ENCODE assay signal across 8 cellular contexts in the genomic region with DNA sequence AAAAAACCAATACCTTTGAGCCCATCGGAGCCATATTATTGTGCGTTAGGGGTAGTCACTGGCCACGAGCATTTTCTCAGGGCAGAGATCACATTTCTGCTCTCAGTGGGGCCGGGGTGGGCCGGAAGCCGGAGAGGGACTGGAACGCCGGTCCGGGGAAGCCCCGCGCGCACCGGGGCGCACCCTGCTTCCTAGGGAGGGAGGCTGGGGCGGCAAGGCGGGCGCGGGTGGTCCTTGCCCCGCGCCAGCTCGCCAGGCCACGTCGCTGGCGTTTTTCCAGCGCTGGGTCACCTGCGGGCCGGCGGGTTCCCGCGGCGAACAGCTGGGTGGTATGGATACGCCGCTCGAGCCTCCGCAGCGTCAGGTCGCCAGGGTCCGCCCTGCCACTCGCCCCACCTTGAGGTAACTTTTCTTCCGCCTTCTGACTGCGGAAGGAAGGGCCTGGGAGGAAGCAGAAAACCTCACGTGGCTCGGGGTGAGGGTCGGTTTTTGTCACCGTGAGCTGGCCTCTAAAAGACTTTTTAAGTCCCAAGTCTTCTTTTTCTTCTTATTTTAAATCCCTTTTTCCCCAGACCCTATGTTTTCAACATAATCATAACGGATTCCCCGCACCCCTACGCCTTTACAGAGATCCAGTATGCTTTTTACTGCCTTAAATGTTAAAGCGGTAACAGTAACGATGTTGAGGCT. TPM values are rescaled to one million over a fixed set of nuclear protein-coding genes. Genes with fewer than 3 reads are reported as not detected.
DNase-seq lines count a peak whose midpoint lies in the region; ATAC-seq and TF ChIP-seq lines count a peak whose summit lies in the region.

No MANE protein-coding gene starts in this region.

- H3K27me3 ChIP-seq in GM23338 (ENCODE audit: insufficient read depth): no peaks in the 10 kb centered on the region
- H3K27me3 ChIP-seq in Loucy (ENCODE audit: insufficient read depth, low read length, poor library complexity, severe bottlenecking): peaks cover 17% of the 10 kb centered on the region
- no peaks in the 10 kb centered on the region for H3K27me3 ChIP-seq in colonic mucosa
- H3K27me3 ChIP-seq in lung (ENCODE audit: control insufficient read depth, insufficient read depth): no peaks in the 10 kb centered on the region

- peak overlapping the region; percentile 98 for H3K4me3 Mint-ChIP-seq in GM23338

- peak overlapping the region; percentile 98 for H3K27ac ChIP-seq in GM23338 (ENCODE audit: low read depth)
- H3K27ac ChIP-seq in colonic mucosa: peak overlapping the region; percentile 99
- H3K27ac ChIP-seq in lung (ENCODE audit: low read depth in 1 of 2, low read length in 1 of 2): peak overlapping the region; percentile 92 to 97

- H3K4me1 ChIP-seq in ES-I3 (ENCODE audit: insufficient read depth, low read length) (no peaks in the 10 kb centered on the region), GM23338 (ENCODE audit: insufficient read depth) (peaks cover 11% of the 10 kb centered on the region; the same call in 1 of the 2 replicates), Loucy (ENCODE audit: insufficient read depth, low read length, poor library complexity, severe bottlenecking) (peaks cover 24% of the 10 kb centered on the region), colonic mucosa (peaks cover 3% of the 10 kb centered on the region), lung (ENCODE audit: control insufficient read depth in 2 of 2, insufficient read depth in 2 of 2, low read length in 2 of 2) (peaks cover 0 to 2% of the 10 kb centered on the region in 2 donors)

- H3K9ac ChIP-seq in ES-I3 (ENCODE audit: low read depth, low read length): peak overlapping the region; percentile 96
- peak overlapping the region; percentile 100 for H3K9ac ChIP-seq in Loucy (ENCODE audit: low read depth, low read length, poor library complexity, severe bottlenecking)
- peak overlapping the region; percentile 85 to 89 for H3K9ac ChIP-seq in colonic mucosa (ENCODE audit: low read depth in 2 of 2, low read length in 2 of 2)

- H3K27ac Mint-ChIP-seq in GM23338: peak overlapping the region; percentile 84; the same call in 1 of the 2 replicates

- peaks cover 22% of the 10 kb centered on the region for H3K9me3 Mint-ChIP-seq in GM23338

- H3K4me2 ChIP-seq in GM23338 (peak overlapping the region; percentile 76), Loucy (ENCODE audit: low read depth, low read length, poor library complexity, severe bottlenecking) (peak overlapping the region; percentile 87)

- H3K79me2 ChIP-seq in GM23338 (replicated peaks; ENCODE audit: insufficient read depth) (peaks cover 29% of the 10 kb centered on the region), Loucy (ENCODE audit: insufficient read depth, low read length) (peaks cover 43% of the 10 kb centered on the region)

- peaks cover 10% of the 10 kb centered on the region for H3K4me1 Mint-ChIP-seq in GM23338

- intact Hi-C loops in colonic mucosa (cut with DNase I): loop anchor here (5.0 kb wide), 1 partner anchor 61 kb away; a partner anchor contains a TSS

- H3F3A ChIP-seq in GM23338 (replicated peaks; ENCODE audit: low read depth) (peaks cover 29% of the 10 kb centered on the region), Loucy (ENCODE audit: low read depth) (peaks cover 3% of the 10 kb centered on the region; the same call in 1 of the 2 replicates)

- peaks cover 28% of the 10 kb centered on the region for H3K36me3 Mint-ChIP-seq in GM23338 (ENCODE audit: low read depth)

- H3K36me3 ChIP-seq in ES-I3 (ENCODE audit: insufficient read depth, low read length): peaks cover 21% of the 10 kb centered on the region
- peaks cover 21% of the 10 kb centered on the region for H3K36me3 ChIP-seq in GM23338 (ENCODE audit: insufficient read depth)
- H3K36me3 ChIP-seq in Loucy (ENCODE audit: insufficient read depth, low read length): peaks cover 20% of the 10 kb centered on the region
- no peaks in the 10 kb centered on the region for H3K36me3 ChIP-seq in colonic mucosa
- H3K36me3 ChIP-seq in lung (ENCODE audit: control insufficient read depth in 2 of 2, insufficient read depth in 2 of 2, low read length in 2 of 2): peaks cover 0 to 6% of the 10 kb centered on the region in 2 donors

- H3K9me2 ChIP-seq in GM23338 (ENCODE audit: insufficient read depth) (no peaks in the 10 kb centered on the region), Loucy (replicated peaks; ENCODE audit: low read depth, low read length) (no peaks in the 10 kb centered on the region)

- H3K27me3 Mint-ChIP-seq in GM23338 (ENCODE audit: insufficient read depth, low read depth, poor library complexity): peaks cover 38% of the 10 kb centered on the region

- DNase-seq in GM23338 (ENCODE audit: low spot score): peak; percentile 76
- peak; percentile 81 for DNase-seq in activated CD4-positive, CD25-positive, alpha-beta regulatory T cell treated with anti-CD3 and anti-CD28 coated beads, Interleukin-2, amount 50 U/mL, for 72 hours
- peak; percentile 85 for DNase-seq in colonic mucosa
- DNase-seq in lung (ENCODE audit: low spot score): peak; percentile 78
- peak; percentile 72 for DNase-seq in stimulated activated CD8-positive, alpha-beta memory T cell treated with anti-CD3 and anti-CD28 coated beads, Interleukin-12 subunit alpha, Interleukin-12 subunit beta, amount 100 ng/mL, for 4 hours (ENCODE audit: low read depth)
- no peak for DNase-seq in NCI-H446 treated with DMSO at 0.1 percent for 48 hours (lab: John Stamatoyannopoulos, UW)

- 4% methylated on average over 50 of the region's 50 CpGs for WGBS in lung, 2 donors

- H4K20me1 ChIP-seq in GM23338 (replicated peaks; ENCODE audit: insufficient read depth) (peaks cover 10% of the 10 kb centered on the region; the same call in 1 of the 2 replicates), Loucy (ENCODE audit: insufficient read depth, low read length, poor library complexity, severe bottlenecking) (peaks cover 22% of the 10 kb centered on the region)

- no peak for TF ChIP-seq CTCF in GM23338 (conservative IDR thresholded peaks at IDR 0.05; ENCODE audit: low read depth in 2 of 2)
- no peak for TF ChIP-seq CTCF in Loucy (conservative IDR thresholded peaks at IDR 0.05; ENCODE audit: low read length)
- no peak for TF ChIP-seq CTCF in colonic mucosa (IDR thresholded peaks at IDR 0.05)
- TF ChIP-seq CTCF in lung (IDR thresholded peaks at IDR 0.05; ENCODE audit: control extremely low read depth, extremely low read depth): no peak

- ATAC-seq in GM23338 (peak; percentile 20), lung (ENCODE audit: insufficient read depth, low FRiP score) (peak; percentile 28)

- H3K9me3 ChIP-seq in ES-I3 (ENCODE audit: control insufficient read depth, insufficient read depth, low read length) (no peaks in the 10 kb centered on the region), Loucy (ENCODE audit: insufficient read depth, low read depth, low read length) (no peaks in the 10 kb centered on the region), colonic mucosa (no peaks in the 10 kb centered on the region), lung (ENCODE audit: control insufficient read depth in 2 of 2, insufficient read depth in 1 of 2, low read length in 1 of 2) (no peaks in the 10 kb centered on the region)

- peak overlapping the region; percentile 45 for H3K4me3 ChIP-seq in GM23338
- peak overlapping the region; percentile 100 for H3K4me3 ChIP-seq in Loucy (ENCODE audit: low read length, poor library complexity, severe bottlenecking)
- H3K4me3 ChIP-seq in colonic mucosa: peak overlapping the region; percentile 76
- H3K4me3 ChIP-seq in lung: peak overlapping the region; percentile 86

- peak overlapping the region; percentile 72 for H2AFZ ChIP-seq in GM23338
- peak overlapping the region; percentile 95 for H2AFZ ChIP-seq in Loucy (ENCODE audit: low read length)

TF ChIP-seq in GM23338, 12 proteins besides CTCF, POLR2A, EP300 and RAD21:
- TF ChIP-seq ZNF331 (CRISPR knock-in tag; IDR thresholded peaks at IDR 0.05; ENCODE audit: low read depth) (no peak), STAT1 (IDR thresholded peaks at IDR 0.05; ENCODE audit: unreplicated experiment) (no peak), JUNB (IDR thresholded peaks at IDR 0.05; ENCODE audit: unreplicated experiment) (no peak), POLR2AphosphoS5 (IDR thresholded peaks at IDR 0.05; ENCODE audit: low read depth) (peak; percentile 45), CREB1 (CRISPR knock-in tag; IDR thresholded peaks at IDR 0.05; ENCODE audit: low read depth) (no peak)
- TF ChIP-seq, protein P1, sequence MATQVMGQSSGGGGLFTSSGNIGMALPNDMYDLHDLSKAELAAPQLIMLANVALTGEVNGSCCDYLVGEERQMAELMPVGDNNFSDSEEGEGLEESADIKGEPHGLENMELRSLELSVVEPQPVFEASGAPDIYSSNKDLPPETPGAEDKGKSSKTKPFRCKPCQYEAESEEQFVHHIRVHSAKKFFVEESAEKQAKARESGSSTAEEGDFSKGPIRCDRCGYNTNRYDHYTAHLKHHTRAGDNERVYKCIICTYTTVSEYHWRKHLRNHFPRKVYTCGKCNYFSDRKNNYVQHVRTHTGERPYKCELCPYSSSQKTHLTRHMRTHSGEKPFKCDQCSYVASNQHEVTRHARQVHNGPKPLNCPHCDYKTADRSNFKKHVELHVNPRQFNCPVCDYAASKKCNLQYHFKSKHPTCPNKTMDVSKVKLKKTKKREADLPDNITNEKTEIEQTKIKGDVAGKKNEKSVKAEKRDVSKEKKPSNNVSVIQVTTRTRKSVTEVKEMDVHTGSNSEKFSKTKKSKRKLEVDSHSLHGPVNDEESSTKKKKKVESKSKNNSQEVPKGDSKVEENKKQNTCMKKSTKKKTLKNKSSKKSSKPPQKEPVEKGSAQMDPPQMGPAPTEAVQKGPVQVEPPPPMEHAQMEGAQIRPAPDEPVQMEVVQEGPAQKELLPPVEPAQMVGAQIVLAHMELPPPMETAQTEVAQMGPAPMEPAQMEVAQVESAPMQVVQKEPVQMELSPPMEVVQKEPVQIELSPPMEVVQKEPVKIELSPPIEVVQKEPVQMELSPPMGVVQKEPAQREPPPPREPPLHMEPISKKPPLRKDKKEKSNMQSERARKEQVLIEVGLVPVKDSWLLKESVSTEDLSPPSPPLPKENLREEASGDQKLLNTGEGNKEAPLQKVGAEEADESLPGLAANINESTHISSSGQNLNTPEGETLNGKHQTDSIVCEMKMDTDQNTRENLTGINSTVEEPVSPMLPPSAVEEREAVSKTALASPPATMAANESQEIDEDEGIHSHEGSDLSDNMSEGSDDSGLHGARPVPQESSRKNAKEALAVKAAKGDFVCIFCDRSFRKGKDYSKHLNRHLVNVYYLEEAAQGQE (IDR thresholded peaks at IDR 0.05; ENCODE audit: unreplicated experiment): no peak

RNA-seq across cellular contexts. Expression of a gene that starts 2.7 kb away (rescaled TPM):
- 12,342 and 13,362 TPM in 2 replicates for total RNA-seq in GM23338 (2014; rRNA removed; shearing (Covaris generic))
- polyA plus RNA-seq in GM23338 (2016; fragmentation: Nextera tagmentation; extraction: Ambion mirVana) (7,677 and 8,712 TPM in 2 replicates), lung (1,000 to 10,000 TPM; 8,131 to 8,262 TPM)
- total RNA-seq in colonic mucosa (1,000 to 10,000 TPM; 7,049 to 8,990 TPM), lung (over 10,000 TPM in 1 of 2 donors, 1,000 to 10,000 TPM in 1; 7,767 to 13,654 TPM)

Comparison
In these comparisons a context has a peak if more than half of its experiments do, and no peak if none do; other contexts are left out.
1. H3K4me3 ChIP-seq: peak in every context shown above with its lines; median percentile 100 in Loucy; 86 in lung; 76 in colonic mucosa; 45 in GM23338.